ENCODE assay signal across 17 cellular contexts in the genomic region with DNA sequence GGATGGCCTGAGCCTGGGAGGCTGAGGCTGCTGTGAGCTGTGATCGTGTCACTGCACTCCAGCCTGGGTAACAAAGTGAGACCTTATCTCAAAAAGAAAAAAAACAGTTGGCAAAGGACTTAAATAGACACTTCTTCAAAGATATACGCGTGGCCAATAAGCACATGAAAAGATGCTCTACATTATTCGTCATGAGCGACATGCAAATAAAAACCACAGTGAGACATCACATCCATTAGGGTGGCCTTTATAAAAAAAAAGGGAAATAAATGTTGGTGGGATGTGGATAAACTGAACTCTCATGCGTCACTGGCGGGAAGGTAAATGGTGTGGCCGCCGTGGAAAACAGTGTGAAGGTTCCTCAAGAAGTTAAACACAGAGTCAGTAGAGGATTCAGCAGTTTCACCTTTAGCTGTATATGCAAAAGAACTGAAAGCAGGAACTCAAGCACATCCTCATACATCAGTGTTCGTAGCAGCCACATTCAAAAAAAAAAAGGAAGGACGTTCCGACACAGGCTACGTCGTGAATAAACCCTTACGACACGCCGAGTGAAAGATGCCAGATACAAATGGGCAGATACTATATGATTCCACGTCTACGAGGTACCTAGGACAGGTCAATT. TPM values are rescaled to one million over a fixed set of nuclear protein-coding genes. Genes with fewer than 3 reads are reported as not detected.
DNase-seq lines count a peak whose midpoint lies in the region; ATAC-seq and TF ChIP-seq lines count a peak whose summit lies in the region.
"Had no signal": no experiment of that assay in that cellular context is flagged by ENCODE, and none has a peak within 500 bp of the region (broad histone marks: within the 10 kb centered on the region; RNA-seq: fewer than 3 reads in every experiment).

No MANE protein-coding gene starts in this region.

- H3K4me3 Mint-ChIP-seq in CD8-positive, alpha-beta T cell: peak overlapping the region; percentile 69
- no peak overlapping the region for H3K4me3 Mint-ChIP-seq in activated CD4-positive, alpha-beta memory T cell treated with anti-CD3 and anti-CD28 coated beads, Interleukin-2, amount 10 ng/mL, durations not matched to agents 7 days and 5 days
- H3K4me3 Mint-ChIP-seq in naive B cell: peak overlapping the region; percentile 77 to 97 (median 86)

- TF ChIP-seq EP300 in suprapubic skin (IDR thresholded peaks at IDR 0.05): no peak

- TF ChIP-seq CTCF in CD8-positive, alpha-beta T cell (IDR thresholded peaks at IDR 0.05): no peak
- no peak for TF ChIP-seq CTCF in suprapubic skin (IDR thresholded peaks at IDR 0.05)

- no peaks in the 10 kb centered on the region for H3K9me3 ChIP-seq in CD8-positive, alpha-beta T cell (ENCODE audit: low read length)
- no peaks in the 10 kb centered on the region for H3K9me3 ChIP-seq in suprapubic skin
- H3K9me3 ChIP-seq: stomach had no signal

- H3K27me3 ChIP-seq in CD8-positive, alpha-beta T cell (ENCODE audit: insufficient read depth, low read length): no peaks in the 10 kb centered on the region
- no peaks in the 10 kb centered on the region for H3K27me3 ChIP-seq in suprapubic skin
- H3K27me3 ChIP-seq: stomach had no signal

- peak; percentile 78 for ATAC-seq in CD8-positive, alpha-beta T cell
- ATAC-seq in GM19043 (IDR thresholded peaks at IDR 0.05; ENCODE audit: low read depth, unreplicated experiment) (peak; percentile 53), naive B cell (ENCODE audit: low read depth in 2 of 2) (peak; percentile 92 to 95)

- no peak overlapping the region for H3K27ac ChIP-seq in CD8-positive, alpha-beta T cell (ENCODE audit: low read depth, low read length)
- H3K27ac ChIP-seq in suprapubic skin: no peak overlapping the region
- H3K27ac ChIP-seq: GM23248, stomach had no signal

- H3K36me3 Mint-ChIP-seq in CD8-positive, alpha-beta T cell: no peaks in the 10 kb centered on the region
- peaks cover 3% of the 10 kb centered on the region for H3K36me3 Mint-ChIP-seq in activated CD4-positive, alpha-beta memory T cell treated with anti-CD3 and anti-CD28 coated beads, Interleukin-2, amount 10 ng/mL, durations not matched to agents 7 days and 5 days (ENCODE audit: low read depth)
- H3K36me3 Mint-ChIP-seq in naive B cell: no peaks in the 10 kb centered on the region

- no peak for TF ChIP-seq POLR2A in suprapubic skin (IDR thresholded peaks at IDR 0.05)

- no peak overlapping the region for H3K4me3 ChIP-seq in CD8-positive, alpha-beta T cell (ENCODE audit: low read depth, low read length)
- no peak overlapping the region for H3K4me3 ChIP-seq in suprapubic skin
- H3K4me3 ChIP-seq: GM23248, stomach had no signal

- CTCF ChIA-PET in CD8-positive, alpha-beta T cell (lab: Charles Lee): no interaction called here
- CTCF ChIA-PET in activated CD4-positive, alpha-beta memory T cell treated with anti-CD3 and anti-CD28 coated beads, Interleukin-2, amount 10 ng/mL, durations not matched to agents 7 days and 5 days (lab: Charles Lee): no interaction called here

- H3K27me3 Mint-ChIP-seq in CD8-positive, alpha-beta T cell (ENCODE audit: low read depth): peaks cover 18% of the 10 kb centered on the region
- H3K27me3 Mint-ChIP-seq in activated CD4-positive, alpha-beta memory T cell treated with anti-CD3 and anti-CD28 coated beads, Interleukin-2, amount 10 ng/mL, durations not matched to agents 7 days and 5 days: peaks cover 15% of the 10 kb centered on the region
- no peaks in the 10 kb centered on the region for H3K27me3 Mint-ChIP-seq in naive B cell

- intact Hi-C loops in CD8-positive, alpha-beta T cell (cut with DNase I, micrococcal nuclease): no loop called here

- WGBS in suprapubic skin: 82% methylated on average over 19 of the region's 19 CpGs

- H3K36me3 ChIP-seq in CD8-positive, alpha-beta T cell (ENCODE audit: insufficient read depth, low read length): no peaks in the 10 kb centered on the region
- H3K36me3 ChIP-seq in suprapubic skin: no peaks in the 10 kb centered on the region
- H3K36me3 ChIP-seq: stomach had no signal

- H3K4me1 ChIP-seq in CD8-positive, alpha-beta T cell (ENCODE audit: insufficient read depth, low read length): no peaks in the 10 kb centered on the region
- H3K4me1 ChIP-seq in suprapubic skin: no peaks in the 10 kb centered on the region
- H3K4me1 ChIP-seq: stomach had no signal

- H3K27ac Mint-ChIP-seq in CD8-positive, alpha-beta T cell: peak overlapping the region; percentile 14
- peak overlapping the region; percentile 0 for H3K27ac Mint-ChIP-seq in activated CD4-positive, alpha-beta memory T cell treated with anti-CD3 and anti-CD28 coated beads, Interleukin-2, amount 10 ng/mL, durations not matched to agents 7 days and 5 days
- peak overlapping the region; percentile 87 to 99 (median 92) for H3K27ac Mint-ChIP-seq in naive B cell

- H3K4me1 Mint-ChIP-seq in CD8-positive, alpha-beta T cell (ENCODE audit: low read depth): peaks cover 5% of the 10 kb centered on the region
- peaks cover 6% of the 10 kb centered on the region for H3K4me1 Mint-ChIP-seq in activated CD4-positive, alpha-beta memory T cell treated with anti-CD3 and anti-CD28 coated beads, Interleukin-2, amount 10 ng/mL, durations not matched to agents 7 days and 5 days
- H3K4me1 Mint-ChIP-seq in naive B cell: peaks cover 12 to 22% (median 21%) of the 10 kb centered on the region in 3 donors

- peak in 1 of 7 experiments; percentile 46 for DNase-seq in CD8-positive, alpha-beta T cell
- no peak for DNase-seq in activated CD4-positive, alpha-beta memory T cell treated with anti-CD3 and anti-CD28 coated beads, Interleukin-2, amount 10 ng/mL, durations not matched to agents 7 days and 5 days
- peak; percentile 84 for DNase-seq in naive B cell
- no peak for DNase-seq in UCSD-AML1 (lab: John Stamatoyannopoulos, UW; ENCODE audit: unreplicated experiment)
- no peak for DNase-seq in suprapubic skin (ENCODE audit: low spot score in 2 of 2)
- DNase-seq in NCI-H2029 treated with DMSO at 0.1 percent for 48 hours (lab: John Stamatoyannopoulos, UW): no peak
- DNase-seq in NCI-H1048 (lab: John Stamatoyannopoulos, UW): no peak
- DNase-seq: activated CD4-positive, alpha-beta T cell treated with anti-CD3 and anti-CD28 coated beads, Interleukin-2, amount 50 U/mL, for 4 hours; amniotic stem cell; C1 segment of cervical spinal cord; cortex of kidney; GM23248; midbrain; NCI-H2227 treated with DMSO at 0.1 percent for 48 hours; stimulated activated CD4-positive, alpha-beta T cell treated with anti-CD3 and anti-CD28 coated beads, Interleukin-4, amount 100 ng/mL, for 24 hours; stomach had no signal

- peaks cover 3% of the 10 kb centered on the region for H3K9me3 Mint-ChIP-seq in CD8-positive, alpha-beta T cell
- H3K9me3 Mint-ChIP-seq in activated CD4-positive, alpha-beta memory T cell treated with anti-CD3 and anti-CD28 coated beads, Interleukin-2, amount 10 ng/mL, durations not matched to agents 7 days and 5 days: peaks cover 25% of the 10 kb centered on the region
- peaks cover 0 to 2% (median 0%) of the 10 kb centered on the region in 7 donors for H3K9me3 Mint-ChIP-seq in naive B cell

- POLR2A ChIA-PET in CD8-positive, alpha-beta T cell (lab: Charles Lee): interaction anchor here (0.7 to 1.3 kb wide), 2 partner anchors 30 to 44 kb away, joined by 3 to 6 read pairs; no protein-coding TSS in a partner anchor
- POLR2A ChIA-PET in activated CD4-positive, alpha-beta memory T cell treated with anti-CD3 and anti-CD28 coated beads, Interleukin-2, amount 10 ng/mL, durations not matched to agents 7 days and 5 days (lab: Charles Lee): no interaction called here

RNA-seq across cellular contexts. Expression of a gene that starts 24.5 kb away (rescaled TPM):
- total RNA-seq in CD8-positive, alpha-beta T cell: 1 to 10 TPM in 1 of 2 experiments, under 1 TPM in 1; 1.00 to 1.5 TPM
- under 1 TPM; 0.71 to 0.75 TPM for total RNA-seq in activated CD4-positive, alpha-beta memory T cell treated with anti-CD3 and anti-CD28 coated beads, Interleukin-2, amount 10 ng/mL, durations not matched to agents 7 days and 5 days
- under 1 TPM in 1 of 6 donors, not detected in 5; 0.37 TPM for polyA plus RNA-seq in naive B cell (ENCODE audit: low read depth in 6 of 6)
- total RNA-seq in suprapubic skin: 10 to 100 TPM; 25.3 to 69.0 (median 65.5) TPM
- polyA plus RNA-seq: GM23248 had no signal

RNA-seq across cellular contexts. Expression of a gene that starts 49.0 kb away (rescaled TPM):
- under 1 TPM; 0.22 to 0.42 TPM for total RNA-seq in CD8-positive, alpha-beta T cell
- 10 to 100 TPM; 22.4 to 23.2 TPM for total RNA-seq in activated CD4-positive, alpha-beta memory T cell treated with anti-CD3 and anti-CD28 coated beads, Interleukin-2, amount 10 ng/mL, durations not matched to agents 7 days and 5 days
- polyA plus RNA-seq in naive B cell (ENCODE audit: low read depth in 6 of 6): 1 to 10 TPM; 2.4 to 6.2 (median 4.1) TPM
- 1 to 10 TPM; 3.5 to 9.2 (median 4.4) TPM for total RNA-seq in suprapubic skin

Comparison
In these comparisons a context has a peak if more than half of its experiments do, and no peak if none do; other contexts are left out.
1. H3K27ac Mint-ChIP-seq: peak in every context shown above with its lines; median percentile 92 in naive B cell; 14 in CD8-positive, alpha-beta T cell; 0 in activated CD4-positive, alpha-beta memory T cell treated with anti-CD3 and anti-CD28 coated beads, Interleukin-2, amount 10 ng/mL, durations not matched to agents 7 days and 5 days.
2. RNA of a gene that starts 24.5 kb away (total RNA-seq): 25.3 to 69.0 TPM in suprapubic skin; 1.00 to 1.5 TPM in CD8-positive, alpha-beta T cell and 0.71 to 0.75 TPM in activated CD4-positive, alpha-beta memory T cell treated with anti-CD3 and anti-CD28 coated beads, Interleukin-2, amount 10 ng/mL, durations not matched to agents 7 days and 5 days; every median in the first group is over 10 times any median in the second.
3. Peak in every context shown above with its lines, with median percentiles within 50 percentile points of each other: ATAC-seq.